19 cellular contexts compared by ENCODE assay signal in the genomic region with DNA sequence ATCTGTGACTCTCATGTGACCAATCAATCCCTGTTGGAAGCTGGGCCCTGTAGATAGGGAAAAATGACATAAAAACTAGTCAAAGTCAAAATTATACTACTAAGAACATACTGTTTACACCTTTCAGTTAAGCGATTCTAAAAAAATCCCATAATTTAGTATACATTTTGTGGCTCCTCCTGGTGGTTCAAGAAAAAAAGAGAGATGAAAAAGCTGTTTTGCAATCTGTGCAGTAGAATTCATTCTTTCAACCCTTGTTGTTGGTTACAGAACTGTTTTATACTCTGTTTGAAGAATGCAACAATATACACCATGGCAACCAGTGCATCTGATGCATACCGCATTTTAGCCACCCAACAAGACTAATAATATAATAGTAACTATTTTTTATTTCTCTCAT.
DNase-seq lines count a peak whose midpoint lies in the region.
"Had no signal": no experiment of that assay in that cellular context is flagged by ENCODE, and none has a peak within 500 bp of the region (broad histone marks: within the 10 kb centered on the region; RNA-seq: fewer than 3 reads in every experiment).

No MANE protein-coding gene starts in this region.

- no peaks in the 10 kb centered on the region for H3K36me3 Mint-ChIP-seq in T-helper 2 cell treated with Interferon-gamma antibody and Interleukin-4, amounts not matched to agents 5 μg/mL and 100 μg/mL, for 36 hours (ENCODE audit: low read depth)
- H3K36me3 Mint-ChIP-seq: memory B cell; naive thymus-derived CD4-positive, alpha-beta T cell had no signal

- no peak overlapping the region for H3K4me3 Mint-ChIP-seq in T-helper 2 cell treated with Interferon-gamma antibody and Interleukin-4, amounts not matched to agents 5 μg/mL and 100 μg/mL, for 36 hours
- H3K4me3 Mint-ChIP-seq: activated CD4-positive, alpha-beta T cell treated with anti-CD3 and anti-CD28 coated beads, Interleukin-2, amount 10 ng/mL, durations not matched to agents 7 days and 5 days; memory B cell; naive thymus-derived CD4-positive, alpha-beta T cell had no signal

- in situ Hi-C loops in SK-MEL-5 (cut with HindIII; ENCODE audit: low pct_unique_long_range_greater_than_20kb, low sequenced_read_pairs): no loop called here

- H3K27me3 Mint-ChIP-seq in T-helper 2 cell treated with Interferon-gamma antibody and Interleukin-4, amounts not matched to agents 5 μg/mL and 100 μg/mL, for 36 hours (ENCODE audit: low read depth): no peaks in the 10 kb centered on the region

- H3K4me1 Mint-ChIP-seq in T-helper 2 cell treated with Interferon-gamma antibody and Interleukin-4, amounts not matched to agents 5 μg/mL and 100 μg/mL, for 36 hours (ENCODE audit: low read depth): no peaks in the 10 kb centered on the region
- H3K4me1 Mint-ChIP-seq: activated CD4-positive, alpha-beta T cell treated with anti-CD3 and anti-CD28 coated beads, Interleukin-2, amount 10 ng/mL, durations not matched to agents 7 days and 5 days; memory B cell; naive thymus-derived CD4-positive, alpha-beta T cell had no signal

- peak; percentile 1 for DNase-seq in DMS 273 (lab: John Stamatoyannopoulos, UW; ENCODE audit: unreplicated experiment)
- no peak for DNase-seq in DMS 273 treated with DMSO at 0.1 percent for 48 hours (lab: John Stamatoyannopoulos, UW)
- DNase-seq in SK-MEL-5 (ENCODE audit: low read depth, low spot score): peak; percentile 0
- peak; percentile 21 for DNase-seq in fibroblast of peridontal ligament (ENCODE audit: extremely low read depth)
- peak; percentile 17 for DNase-seq in renal cortical epithelial cell (ENCODE audit: low read depth)
- DNase-seq in GDM1 (lab: John Stamatoyannopoulos, UW): no peak
- DNase-seq in T-helper 2 cell treated with Interferon-gamma antibody and Interleukin-4, amounts not matched to agents 5 μg/mL and 100 μg/mL, for 36 hours (ENCODE audit: low spot score): no peak
- DNase-seq in activated effector memory CD4-positive, alpha-beta T cell treated with Interleukin-2 at 50 U/mL for 16 hours: no peak
- DNase-seq: activated CD4-positive, alpha-beta T cell treated with anti-CD3 and anti-CD28 coated beads, Interleukin-2, amount 10 ng/mL, durations not matched to agents 7 days and 5 days; activated effector memory CD4-positive, alpha-beta T cell treated with anti-CD3 and anti-CD28 coated beads, Interleukin-2, amount 50 U/mL, for 16 hours; adrenal gland; central memory CD4-positive, alpha-beta T cell; DMS79; effector CD4-positive, alpha-beta T cell; naive thymus-derived CD4-positive, alpha-beta T cell; NCI-H2029 treated with DMSO at 0.1 percent for 48 hours; posterior cingulate gyrus; T-helper 1 cell had no signal

- H3K27ac Mint-ChIP-seq in T-helper 2 cell treated with Interferon-gamma antibody and Interleukin-4, amounts not matched to agents 5 μg/mL and 100 μg/mL, for 36 hours: no peak overlapping the region
- H3K27ac Mint-ChIP-seq: activated CD4-positive, alpha-beta T cell treated with anti-CD3 and anti-CD28 coated beads, Interleukin-2, amount 10 ng/mL, durations not matched to agents 7 days and 5 days; memory B cell; naive thymus-derived CD4-positive, alpha-beta T cell had no signal

- H3K9me3 Mint-ChIP-seq in T-helper 2 cell treated with Interferon-gamma antibody and Interleukin-4, amounts not matched to agents 5 μg/mL and 100 μg/mL, for 36 hours: no peaks in the 10 kb centered on the region
- H3K9me3 Mint-ChIP-seq: activated CD4-positive, alpha-beta T cell treated with anti-CD3 and anti-CD28 coated beads, Interleukin-2, amount 10 ng/mL, durations not matched to agents 7 days and 5 days; memory B cell had no signal

Comparison
In these comparisons a context has a peak if more than half of its experiments do, and no peak if none do; other contexts are left out.
1. DNase-seq: peak in DMS 273 (single experiment), SK-MEL-5 (single experiment), fibroblast of peridontal ligament (single experiment) and renal cortical epithelial cell (single experiment); none in DMS 273 treated with DMSO at 0.1 percent for 48 hours (single experiment), GDM1 (single experiment), T-helper 2 cell treated with Interferon-gamma antibody and Interleukin-4, amounts not matched to agents 5 μg/mL and 100 μg/mL, for 36 hours (single experiment) and activated effector memory CD4-positive, alpha-beta T cell treated with Interleukin-2 at 50 U/mL for 16 hours (single experiment).